ENCODE assay signal across 8 cellular contexts in genomic region chr1:110634455-110635281, GRCh38. TPM values are rescaled to one million over a fixed set of nuclear protein-coding genes. Genes with fewer than 3 reads are reported as not detected.
DNase-seq lines count a peak whose midpoint lies in the region; ATAC-seq and TF ChIP-seq lines count a peak whose summit lies in the region.

No MANE protein-coding gene starts in this region.

- H3K36me3 ChIP-seq in colonic mucosa: no peaks in the 10 kb centered on the region
- no peaks in the 10 kb centered on the region for H3K36me3 ChIP-seq in thoracic aorta

- intact Hi-C loops in colonic mucosa (cut with DNase I): loop anchor here (5.0 kb wide), 2 partner anchors 133 to 148 kb away; no protein-coding TSS in a partner anchor

- no peak overlapping the region for H3K27ac ChIP-seq in colonic mucosa
- H3K27ac ChIP-seq in thoracic aorta: peak overlapping the region in 1 of 2 donors; percentile 18

- no peak for TF ChIP-seq CTCF in colonic mucosa (IDR thresholded peaks at IDR 0.05)
- no peak for TF ChIP-seq CTCF in thoracic aorta (IDR thresholded peaks at IDR 0.05)

- H3K4me3 ChIP-seq in colonic mucosa (no peak overlapping the region), thoracic aorta (no peak overlapping the region)

- DNase-seq in AG08396 (ENCODE audit: low spot score) (peak; percentile 76), colonic mucosa (peak; percentile 51), nucleus accumbens (lab: John Stamatoyannopoulos, UW) (peak in 29 of 56 donors; percentile 14 to 69 (median 36)), thoracic aorta (ENCODE audit: low spot score) (peak; percentile 25), NCI-H510A treated with DMSO at 0.1 percent for 48 hours (lab: John Stamatoyannopoulos, UW) (no peak)
- peak; percentile 63 to 65 for DNase-seq in activated CD4-positive, alpha-beta T cell treated with anti-CD3 and anti-CD28 coated beads for 24 hours (ENCODE audit: low read depth in 2 of 2)

- ATAC-seq in GM19351 (IDR thresholded peaks at IDR 0.05; ENCODE audit: unreplicated experiment) (peak; percentile 67), HG03378 (IDR thresholded peaks at IDR 0.05; ENCODE audit: unreplicated experiment) (peak; percentile 60), thoracic aorta (ENCODE audit: insufficient number of reproducible peaks, low FRiP score, low read depth) (peak; percentile 92)

- H3K4me1 ChIP-seq in colonic mucosa: no peaks in the 10 kb centered on the region
- peaks cover 11 to 20% of the 10 kb centered on the region in 2 donors for H3K4me1 ChIP-seq in thoracic aorta (ENCODE audit: control insufficient read depth in 1 of 2, low read depth in 2 of 2)

- no peaks in the 10 kb centered on the region for H3K27me3 ChIP-seq in colonic mucosa
- H3K27me3 ChIP-seq in thoracic aorta (replicated peaks; ENCODE audit: insufficient read depth): no peaks in the 10 kb centered on the region

- H3K9me3 ChIP-seq in colonic mucosa (no peaks in the 10 kb centered on the region), thoracic aorta (no peaks in the 10 kb centered on the region)

- no peak overlapping the region for H3K9ac ChIP-seq in colonic mucosa (ENCODE audit: low read depth in 2 of 2, low read length in 2 of 2)

RNA-seq across cellular contexts. Expression of gene KCNA2, which starts 28.5 kb away (rescaled TPM):
- under 1 TPM; 0.17 to 0.61 TPM for total RNA-seq in colonic mucosa
- 1 to 10 TPM; 2.0 to 3.1 TPM for total RNA-seq in thoracic aorta

RNA-seq across cellular contexts. Expression of gene KCNA3, which starts 40.1 kb away (rescaled TPM):
- total RNA-seq in colonic mucosa (1 to 10 TPM in 1 of 2 donors, under 1 TPM in 1; 0.93 to 1.4 TPM), thoracic aorta (1 to 10 TPM; 1.8 to 3.9 TPM)
